In genomic region chr15:76968310-76968709, GRCh38 we compare ENCODE assay signal across 29 cellular contexts. TPM values are rescaled to one million over a fixed set of nuclear protein-coding genes. Genes with fewer than 3 reads are reported as not detected.
DNase-seq lines count a peak whose midpoint lies in the region; FAIRE-seq and TF ChIP-seq lines count a peak whose summit lies in the region.
"Had no signal": no experiment of that assay in that cellular context is flagged by ENCODE, and none has a peak within 500 bp of the region (broad histone marks: within the 10 kb centered on the region; RNA-seq: fewer than 3 reads in every experiment).

No MANE protein-coding gene starts in this region.

- intact Hi-C loops in endothelial cell of umbilical vein (cut with micrococcal nuclease): no loop called here

- no TSS peak for BruUV-seq in endothelial cell of umbilical vein (replicated peaks; lab: Mats Ljungman, UMichigan)

- no peaks in the 10 kb centered on the region for H4K20me1 ChIP-seq in endothelial cell of umbilical vein (replicated peaks; ENCODE audit: control insufficient read depth, extremely low read depth, insufficient read depth, low read length)

- no peak for TF ChIP-seq CTCF in endothelial cell of umbilical vein (IDR thresholded peaks at IDR 0.05; ENCODE audit: extremely low read depth in 1 of 2, insufficient read depth in 1 of 2, low read depth in 1 of 2, low read length in 2 of 2)

- no peak for TF ChIP-seq POLR2A in endothelial cell of umbilical vein (IDR thresholded peaks at IDR 0.05; ENCODE audit: low read depth, low read length)

- H3K9me3 ChIP-seq in endothelial cell of umbilical vein (replicated peaks; ENCODE audit: control insufficient read depth, insufficient read depth, low read length): no peaks in the 10 kb centered on the region
- H3K9me3 ChIP-seq: body of pancreas, upper lobe of left lung had no signal

- H3K9ac ChIP-seq in endothelial cell of umbilical vein (replicated peaks; ENCODE audit: extremely low read depth, insufficient read depth, low read length): no peak overlapping the region
- H3K9ac ChIP-seq: parathyroid adenoma had no signal

- dilution Hi-C loops in endothelial cell of umbilical vein (cut with MboI; ENCODE audit: extremely low pct_ligation_motif_present, low sequenced_read_pairs): no loop called here

- no peak overlapping the region for H3K4me3 ChIP-seq in endothelial cell of umbilical vein (replicated peaks in 1 of 3; ENCODE audit: insufficient read depth in 1 of 3, low read depth in 1 of 3, low read length in 3 of 3)
- H3K4me3 ChIP-seq: body of pancreas, lung, upper lobe of left lung had no signal

- peaks cover 14% of the 10 kb centered on the region for H3K4me1 ChIP-seq in endothelial cell of umbilical vein (ENCODE audit: control insufficient read depth, extremely low read depth, insufficient read depth, low read length)
- H3K4me1 ChIP-seq: body of pancreas, upper lobe of left lung had no signal

- peaks cover 0 to 4% of the 10 kb centered on the region in 2 experiments for H3K27me3 ChIP-seq in endothelial cell of umbilical vein (ENCODE audit: control insufficient read depth in 2 of 2, insufficient read depth in 2 of 2, low read length in 2 of 2)
- H3K27me3 ChIP-seq: body of pancreas, upper lobe of left lung had no signal

- DNase-seq in EL: peak; percentile 35
- DNase-seq in NCI-H226: peak; percentile 47
- DNase-seq in endothelial cell of umbilical vein (ENCODE audit: low read depth, low spot score): no peak
- peak; percentile 31 for DNase-seq in myocyte (ENCODE audit: low read depth)
- no peak for DNase-seq in mesenteric fat pad (ENCODE audit: low spot score)
- no peak for DNase-seq in DMS79 (lab: John Stamatoyannopoulos, UW)
- DNase-seq in NCI-H2107 (lab: John Stamatoyannopoulos, UW): no peak
- no peak for DNase-seq in HTR-8/SVneo (ENCODE audit: insufficient read length, low spot score)
- DNase-seq: activated effector memory CD4-positive, alpha-beta T cell treated with Interleukin-2 at 50 U/mL for 16 hours; activated naive CD8-positive, alpha-beta T cell treated with anti-CD3 and anti-CD28 coated beads, Interleukin-2, amount 10 ng/mL, durations not matched to agents 7 days and 5 days; activated T-cell treated with anti-CD3 and anti-CD28 coated beads for 4 hours; body of pancreas; C1 segment of cervical spinal cord; COR-L47; NCI-H1105 treated with DMSO at 0.1 percent for 48 hours; NCI-H1930; NCI-H2227 treated with DMSO at 0.1 percent for 48 hours; NCI-H748 treated with DMSO at 0.1 percent for 48 hours; right cardiac atrium; RPMI8226; stimulated activated CD4-positive, alpha-beta T cell treated with anti-CD3 and anti-CD28 coated beads, Interleukin-2, amount 100 ng/mL, for 48 hours; upper lobe of left lung had no signal

- H3K27ac ChIP-seq in endothelial cell of umbilical vein (ENCODE audit: insufficient read depth, low read depth, low read length): no peak overlapping the region
- H3K27ac ChIP-seq: body of pancreas, epithelial cell of prostate, parathyroid adenoma, upper lobe of left lung had no signal

- no peak for FAIRE-seq in endothelial cell of umbilical vein (lab: Jason Lieb, UNC)
- FAIRE-seq in HTR-8/SVneo (lab: Jason Lieb, UNC): no peak
- FAIRE-seq: GM12891 had no signal

- H3K79me2 ChIP-seq in endothelial cell of umbilical vein (ENCODE audit: control insufficient read depth, insufficient read depth, low read length): no peaks in the 10 kb centered on the region
- H3K79me2 ChIP-seq: parathyroid adenoma had no signal

- H3K4me2 ChIP-seq in endothelial cell of umbilical vein (ENCODE audit: insufficient read depth, low read length): no peak overlapping the region

- CTCF ChIA-PET in endothelial cell of umbilical vein (lab: Charles Lee): interaction anchor here (0.6 to 1.4 kb wide), 2 partner anchors 665 to 865 kb away, joined by 3 to 4 read pairs; no protein-coding TSS in a partner anchor

- H2AFZ ChIP-seq in endothelial cell of umbilical vein (ENCODE audit: low read depth, low read length): no peak overlapping the region
- H2AFZ ChIP-seq: parathyroid adenoma had no signal

- H3K9me1 ChIP-seq in endothelial cell of umbilical vein (replicated peaks; ENCODE audit: control insufficient read depth, extremely low read depth, insufficient read depth, low read length): no peaks in the 10 kb centered on the region

- no peaks in the 10 kb centered on the region for H3K36me3 ChIP-seq in endothelial cell of umbilical vein (ENCODE audit: control insufficient read depth in 2 of 2, extremely low read depth in 1 of 2, insufficient read depth in 2 of 2, low read length in 2 of 2)
- H3K36me3 ChIP-seq: upper lobe of left lung had no signal

- POLR2A ChIA-PET in endothelial cell of umbilical vein (lab: Charles Lee): interaction anchor here (1.0 kb wide), 1 partner anchor 9 kb away, joined by 3 read pairs; no protein-coding TSS in a partner anchor

TF ChIP-seq in endothelial cell of umbilical vein, 7 proteins besides CTCF, POLR2A, EP300 and RAD21:
- no peak for TF ChIP-seq EZH2 (IDR thresholded peaks at IDR 0.05; ENCODE audit: borderline replicate concordance, low read depth, low read length, severe bottlenecking)
- peak; percentile 49 for TF ChIP-seq FOS (IDR thresholded peaks at IDR 0.05; ENCODE audit: borderline replicate concordance, insufficient read depth, low read length)
- TF ChIP-seq POLR2AphosphoS5 (IDR thresholded peaks at IDR 0.05; ENCODE audit: insufficient read depth, low read depth, low read length): no peak
- TF ChIP-seq MYC (IDR thresholded peaks at IDR 0.05; ENCODE audit: low read depth, low read length): no peak
- no peak for TF ChIP-seq JUN (IDR thresholded peaks at IDR 0.05; ENCODE audit: borderline replicate concordance, insufficient read depth, insufficient read length, low read depth)
- no peak for TF ChIP-seq GATA2 (IDR thresholded peaks at IDR 0.05; ENCODE audit: insufficient read depth, insufficient read length, low read depth, low read length)

RNA-seq across cellular contexts. Expression of gene PSTPIP1, which starts 26.6 kb away (rescaled TPM):
- not detected in 2 replicates for total RNA-seq in endothelial cell of umbilical vein
- not detected in 2 replicates for polyA plus RNA-seq in endothelial cell of umbilical vein
- polyA plus RNA-seq in endothelial cell of umbilical vein (2011; cell fraction: cytosol; rRNA removed): not detected in 2 replicates
- polyA plus RNA-seq in endothelial cell of umbilical vein (2011; cell fraction: nucleus; rRNA removed): 0.11 TPM in 1 of 2 replicates, not detected in the other
- not detected in 2 replicates for polyA plus RNA-seq in endothelial cell of umbilical vein (2012)
- polyA minus RNA-seq in endothelial cell of umbilical vein: not detected in 2 replicates
- polyA minus RNA-seq in endothelial cell of umbilical vein (2011; cell fraction: cytosol; rRNA and poly(A)+ RNA removed): not detected
- polyA minus RNA-seq in endothelial cell of umbilical vein (2011; cell fraction: nucleus; rRNA and poly(A)+ RNA removed): not detected in 2 replicates
- total RNA-seq in myocyte: not detected in 2 replicates
- polyA plus RNA-seq in myocyte (2012): 0.68 TPM
- 24.8 TPM for total RNA-seq in mesenteric fat pad
- total RNA-seq: chondrocyte, fibroblast of villous mesenchyme, SK-MEL-5 had no signal

RNA-seq across cellular contexts. Expression of gene RCN2, which starts 36.8 kb away (rescaled TPM):
- total RNA-seq in endothelial cell of umbilical vein: 69.8 and 71.9 TPM in 2 replicates
- polyA plus RNA-seq in endothelial cell of umbilical vein: 30.2 and 45.2 TPM in 2 replicates
- 63.9 and 65.6 TPM in 2 replicates for polyA plus RNA-seq in endothelial cell of umbilical vein (2011; cell fraction: cytosol; rRNA removed)
- 26.9 and 45.4 TPM in 2 replicates for polyA plus RNA-seq in endothelial cell of umbilical vein (2011; cell fraction: nucleus; rRNA removed)
- 65.8 and 70.5 TPM in 2 replicates for polyA plus RNA-seq in endothelial cell of umbilical vein (2012)
- 11.7 and 16.8 TPM in 2 replicates for polyA minus RNA-seq in endothelial cell of umbilical vein
- polyA minus RNA-seq in endothelial cell of umbilical vein (2011; cell fraction: cytosol; rRNA and poly(A)+ RNA removed): 20.1 TPM
- polyA minus RNA-seq in endothelial cell of umbilical vein (2011; cell fraction: nucleus; rRNA and poly(A)+ RNA removed): 9.9 and 13.4 TPM in 2 replicates
- total RNA-seq in myocyte: 106 and 114 TPM in 2 replicates
- 67.5 TPM for polyA plus RNA-seq in myocyte (2012)
- total RNA-seq in mesenteric fat pad: 31.4 TPM

Comparison
In these comparisons a context has a peak if more than half of its experiments do, and no peak if none do; other contexts are left out.
1. DNase-seq: peak in EL (single experiment), NCI-H226 (single experiment) and myocyte (single experiment); none in endothelial cell of umbilical vein (single experiment), mesenteric fat pad (single experiment), DMS79 (single experiment), NCI-H2107 (single experiment) and HTR-8/SVneo (single experiment).
2. RNA of gene PSTPIP1, which starts 26.6 kb away (total RNA-seq): 24.8 TPM in mesenteric fat pad (single experiment); not detected in endothelial cell of umbilical vein and not detected in myocyte; every median in the first group is over 10 times any median in the second.